Comparison of ENCODE assay signal across 19 cellular contexts in the genomic region with DNA sequence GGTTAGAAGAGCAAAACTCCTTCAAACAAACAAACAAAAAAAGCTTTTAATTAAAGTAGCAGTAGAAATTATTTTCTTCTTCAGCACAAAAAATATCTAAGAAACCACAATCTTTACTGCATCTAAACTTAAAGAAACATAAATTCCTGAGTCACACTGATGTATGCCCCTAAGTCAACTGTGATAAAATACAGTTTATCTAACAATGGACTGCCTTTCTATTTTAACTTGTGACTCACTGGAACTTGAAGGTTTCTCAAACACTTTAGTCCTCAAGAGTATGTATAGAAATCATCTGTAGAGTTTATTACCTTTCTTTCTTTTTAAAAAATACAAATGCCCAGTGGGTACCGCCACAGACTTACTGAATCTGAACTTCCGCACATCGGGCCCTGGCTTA.
A peak's percentile ranks its signal among the peaks of the same experiment; 100 is the strongest.
DNase-seq lines count a peak whose midpoint lies in the region; ATAC-seq and TF ChIP-seq lines count a peak whose summit lies in the region.
"Had no signal": no experiment of that assay in that cellular context is flagged by ENCODE, and none has a peak within 500 bp of the region (broad histone marks: within the 10 kb centered on the region; RNA-seq: fewer than 3 reads in every experiment).

No MANE protein-coding gene starts in this region.

- no peaks in the 10 kb centered on the region for H3K4me1 Mint-ChIP-seq in HFFc6 (ENCODE audit: low read depth)
- H3K4me1 Mint-ChIP-seq: B cell had no signal

- H3K27me3 Mint-ChIP-seq in HFFc6 (ENCODE audit: insufficient read depth): no peaks in the 10 kb centered on the region

- DNase-seq in ELR (ENCODE audit: low read depth) (peak; percentile 11), HFFc6 (peak; percentile 11), amniotic epithelial cell (ENCODE audit: low read depth) (peak; percentile 7), NCI-H146 (lab: John Stamatoyannopoulos, UW) (no peak)
- DNase-seq: 8988T; AML-193; CD4-positive, alpha-beta T cell; CD8-positive, alpha-beta T cell; DMS 273 treated with DMSO at 0.1 percent for 48 hours; DMS153; DMS53; DMS79; DND-41; EL; GF-D8 had no signal

- H3K27ac Mint-ChIP-seq in HFFc6: no peak overlapping the region
- H3K27ac Mint-ChIP-seq: B cell; CD4-positive, alpha-beta T cell; CD8-positive, alpha-beta T cell had no signal

- ATAC-seq in HG02588 (IDR thresholded peaks at IDR 0.05; ENCODE audit: unreplicated experiment) (no peak), GM21576 (IDR thresholded peaks at IDR 0.05; ENCODE audit: unreplicated experiment) (no peak)
- ATAC-seq: A549; CD8-positive, alpha-beta T cell had no signal

- H3K9me3 Mint-ChIP-seq in HFFc6: no peaks in the 10 kb centered on the region
- H3K9me3 Mint-ChIP-seq: CD4-positive, alpha-beta T cell; CD8-positive, alpha-beta T cell had no signal

- H3K4me3 Mint-ChIP-seq in HFFc6: no peak overlapping the region
- H3K4me3 Mint-ChIP-seq: B cell; CD4-positive, alpha-beta T cell; CD8-positive, alpha-beta T cell had no signal

- TF ChIP-seq CTCF in HFFc6 (IDR thresholded peaks at IDR 0.05): no peak

- no peaks in the 10 kb centered on the region for H3K36me3 Mint-ChIP-seq in HFFc6 (ENCODE audit: low read depth)
- H3K36me3 Mint-ChIP-seq: CD8-positive, alpha-beta T cell had no signal
